24 cellular contexts compared by ENCODE assay signal in the genomic region with DNA sequence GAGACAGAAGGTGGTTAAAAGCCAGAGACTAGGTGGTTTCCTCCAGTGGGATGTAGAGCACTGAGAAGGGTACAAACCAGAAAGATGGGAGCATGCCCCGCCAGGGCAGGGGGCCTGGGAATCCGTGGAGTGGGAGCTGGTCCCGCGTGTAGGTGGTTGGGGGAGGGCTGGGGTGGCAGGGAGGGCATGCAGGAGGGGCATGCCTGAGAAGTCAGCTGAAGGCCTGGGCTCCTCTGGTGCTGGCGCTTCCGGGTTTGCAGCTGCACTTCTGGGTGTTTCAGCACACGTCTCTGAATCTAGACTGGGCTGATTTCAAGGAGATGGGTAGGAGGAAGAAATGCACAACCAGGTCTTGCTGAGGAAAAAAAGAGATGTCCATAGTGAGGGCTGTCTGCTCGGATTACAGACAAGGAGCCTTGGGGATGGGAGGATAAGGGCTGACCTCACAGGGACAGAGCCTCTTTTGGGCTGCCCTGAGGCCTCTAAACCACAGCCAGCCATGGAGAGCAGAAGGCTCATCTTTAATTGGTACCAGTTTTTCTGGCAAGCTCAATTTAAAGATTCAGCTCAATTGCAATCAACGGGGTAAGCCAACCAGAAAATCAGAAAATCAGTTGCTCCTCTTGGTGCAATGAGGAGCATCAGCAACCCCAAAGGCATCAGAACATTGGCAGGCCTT.
"Had no signal": no experiment of that assay in that cellular context is flagged by ENCODE, and none has a peak within 500 bp of the region (broad histone marks: within the 10 kb centered on the region; RNA-seq: fewer than 3 reads in every experiment).

No MANE protein-coding gene starts in this region.

- H3K27ac ChIP-seq: esophagus muscularis mucosa, heart right ventricle, parathyroid adenoma, prostate gland, right atrium auricular region, transverse colon, upper lobe of right lung, uterus had no signal

- H3K4me2 ChIP-seq: smooth muscle cell had no signal

- H3K4me1 ChIP-seq: parathyroid adenoma, prostate gland, transverse colon, upper lobe of right lung, uterus had no signal

- H3K9me3 ChIP-seq: esophagus muscularis mucosa, mucosa of descending colon, prostate gland, right atrium auricular region, transverse colon, upper lobe of right lung, uterus had no signal

- H3K4me3 ChIP-seq: dorsolateral prefrontal cortex, esophagus muscularis mucosa, heart right ventricle, lung, mucosa of descending colon, prostate gland, right atrium auricular region, smooth muscle cell, transverse colon, upper lobe of right lung, uterus had no signal

- H3K36me3 ChIP-seq: esophagus muscularis mucosa, heart right ventricle, prostate gland, right atrium auricular region, transverse colon, upper lobe of right lung, uterus had no signal

- H3K27me3 ChIP-seq: dorsolateral prefrontal cortex, esophagus muscularis mucosa, heart right ventricle, right atrium auricular region, transverse colon, upper lobe of right lung, uterus had no signal

- ATAC-seq: heart right ventricle; left lobe of liver; mucosa of descending colon; natural killer cell treated with Interleukin-12 subunit alpha and Interleukin-12 subunit beta and Interleukin-15 and Interleukin-18, amount 100 ng/mL, for 72 hours; sciatic nerve; stimulated activated effector memory CD8-positive, alpha-beta T cell treated with anti-CD3 and anti-CD28 coated beads, Interleukin-12 subunit alpha, Interleukin-12 subunit beta, amount 100 ng/mL, for 72 hours; stimulated activated naive CD8-positive, alpha-beta T cell treated with anti-CD3 and anti-CD28 coated beads, Interleukin-15, Interleukin-2, amounts not matched to agents 100 U/mL and 50 U/mL, for 24 hours; upper lobe of right lung had no signal

- H3K79me2 ChIP-seq: parathyroid adenoma had no signal

- DNase-seq: cerebellar nuclear complex; dorsolateral prefrontal cortex; effector CD4-positive, alpha-beta T cell; foreskin melanocyte; glutamatergic neuron; heart right ventricle; mucosa of descending colon; naive B cell; stimulated activated CD4-positive, alpha-beta T cell treated with anti-CD3 and anti-CD28 coated beads, Interleukin-2, amount 100 ng/mL, for 24 hours; stimulated activated CD4-positive, alpha-beta T cell treated with anti-CD3 and anti-CD28 coated beads, Interleukin-4, amount 100 ng/mL, for 24 hours; stimulated activated naive CD8-positive, alpha-beta T cell treated with anti-CD3 and anti-CD28 coated beads, Interleukin-15, Interleukin-2, amounts not matched to agents 100 U/mL and 50 U/mL, for 24 hours; transverse colon; upper lobe of right lung; uterus had no signal

- H2AFZ ChIP-seq: parathyroid adenoma had no signal

- H3K9ac ChIP-seq: parathyroid adenoma had no signal
